4 cellular contexts compared by ENCODE assay signal in genomic region chr15:87357608-87358007, GRCh38.
"Had no signal": no experiment of that assay in that cellular context is flagged by ENCODE, and none has a peak within 500 bp of the region (broad histone marks: within the 10 kb centered on the region; RNA-seq: fewer than 3 reads in every experiment).

No MANE protein-coding gene starts in this region.

- DNase-seq: H9, HCEC 1CT, IMR-90 had no signal

- H3K4me3 ChIP-seq: GM23338 had no signal

- H2AFZ ChIP-seq: GM23338 had no signal

- ATAC-seq: GM23338 had no signal

- H3K4me2 ChIP-seq: GM23338 had no signal
